ENCODE assay signal across 2 cellular contexts in genomic region chr5:141102070-141102469, GRCh38. TPM values are rescaled to one million over a fixed set of nuclear protein-coding genes. Genes with fewer than 3 reads are reported as not detected.
"Had no signal": no experiment of that assay in that cellular context is flagged by ENCODE, and none has a peak within 500 bp of the region (broad histone marks: within the 10 kb centered on the region; RNA-seq: fewer than 3 reads in every experiment).

No MANE protein-coding gene starts in this region.

RNA-seq across cellular contexts. Expression of gene PCDHB4, which starts 19.5 kb away (rescaled TPM):
- total RNA-seq: NCI-H460 had no signal

RNA-seq across cellular contexts. Expression of gene PCDHB5, which starts 32.9 kb away (rescaled TPM):
- total RNA-seq: M059J had no signal

RNA-seq across cellular contexts. Expression of gene PCDHB6, which starts 47.8 kb away (rescaled TPM):
- total RNA-seq: NCI-H460 had no signal
